Comparison of ENCODE assay signal across 8 cellular contexts in genomic region chr5:142826741-142827492, GRCh38. TPM values are rescaled to one million over a fixed set of nuclear protein-coding genes. Genes with fewer than 3 reads are reported as not detected.
DNase-seq lines count a peak whose midpoint lies in the region; ATAC-seq, FAIRE-seq and TF ChIP-seq lines count a peak whose summit lies in the region.

No MANE protein-coding gene starts in this region.

- H3K4me3 Mint-ChIP-seq in astrocyte (ENCODE audit: unreplicated experiment) (peak overlapping the region; percentile 6), nephron (no peak overlapping the region), neural progenitor cell (no peak overlapping the region)

- DNase-seq in LoVo (ENCODE audit: low spot score) (peak; percentile 87), astrocyte (ENCODE audit: low read depth) (peak; percentile 78), neural progenitor cell (ENCODE audit: low spot score) (no peak), lower leg skin (ENCODE audit: low spot score in 2 of 2) (no peak)

- ATAC-seq in GM18909 (IDR thresholded peaks at IDR 0.05; ENCODE audit: poor library complexity, unreplicated experiment) (peak; percentile 61), GM21717 (IDR thresholded peaks at IDR 0.05; ENCODE audit: unreplicated experiment) (no peak), GM19397 (IDR thresholded peaks at IDR 0.05; ENCODE audit: unreplicated experiment) (no peak)

- intact Hi-C loops in lower leg skin (cut with DNase I; ENCODE audit: low total_unique reads), result no loop called here

- peaks cover 69% of the 10 kb centered on the region for H3K4me1 ChIP-seq in astrocyte (ENCODE audit: insufficient read depth, low read length)
- H3K4me1 ChIP-seq in neural progenitor cell, result peaks cover 22% of the 10 kb centered on the region

- H3K27ac ChIP-seq in astrocyte (ENCODE audit: low read depth, low read length), result peak overlapping the region; percentile 41
- no peak overlapping the region for H3K27ac ChIP-seq in neural progenitor cell

- H3K9me3 ChIP-seq in astrocyte (ENCODE audit: insufficient read depth, low read depth, low read length), result no peaks in the 10 kb centered on the region
- H3K9me3 ChIP-seq in neural progenitor cell (ENCODE audit: low read depth), result no peaks in the 10 kb centered on the region

- no peak for TF ChIP-seq CTCF in astrocyte (IDR thresholded peaks at IDR 0.05; ENCODE audit: insufficient read depth, low read depth, low read length)
- TF ChIP-seq CTCF in nephron (IDR thresholded peaks at IDR 0.05; ENCODE audit: unreplicated experiment in 3 of 3), result no peak
- no peak for TF ChIP-seq CTCF in neural progenitor cell (IDR thresholded peaks at IDR 0.05)
- TF ChIP-seq CTCF in lower leg skin (IDR thresholded peaks at IDR 0.05), result no peak

- H3K9me3 Mint-ChIP-seq in astrocyte (ENCODE audit: unreplicated experiment) (no peaks in the 10 kb centered on the region), nephron (no peaks in the 10 kb centered on the region), neural progenitor cell (no peaks in the 10 kb centered on the region)

- H3K27me3 ChIP-seq in astrocyte (ENCODE audit: insufficient read depth, low read length) (no peaks in the 10 kb centered on the region), neural progenitor cell (no peaks in the 10 kb centered on the region)

- H4K20me1 ChIP-seq in astrocyte (ENCODE audit: insufficient read depth, low read length) (no peaks in the 10 kb centered on the region), neural progenitor cell (ENCODE audit: low read depth) (no peaks in the 10 kb centered on the region)

- H3K27me3 Mint-ChIP-seq in astrocyte (ENCODE audit: low read depth, unreplicated experiment), result no peaks in the 10 kb centered on the region
- H3K27me3 Mint-ChIP-seq in nephron (ENCODE audit: low read depth), result no peaks in the 10 kb centered on the region
- peaks cover 3% of the 10 kb centered on the region for H3K27me3 Mint-ChIP-seq in neural progenitor cell (ENCODE audit: insufficient read depth, low read depth)

- H3K36me3 Mint-ChIP-seq in astrocyte (ENCODE audit: low read depth, unreplicated experiment) (no peaks in the 10 kb centered on the region), nephron (ENCODE audit: low read depth) (no peaks in the 10 kb centered on the region), neural progenitor cell (no peaks in the 10 kb centered on the region)

- no peak for TF ChIP-seq POLR2A in lower leg skin (IDR thresholded peaks at IDR 0.05)

- WGBS in lower leg skin, 2 donors, result 29 to 34% methylated on average over 3 of the region's 3 CpGs

- H2AFZ ChIP-seq in astrocyte (ENCODE audit: low read depth, low read length) (no peak overlapping the region), neural progenitor cell (replicated peaks) (no peak overlapping the region)

- H3K4me3 ChIP-seq in astrocyte (ENCODE audit: insufficient read depth, low read depth, low read length), result peak overlapping the region; percentile 28
- H3K4me3 ChIP-seq in neural progenitor cell, result no peak overlapping the region
- H3K4me3 ChIP-seq in lower leg skin (ENCODE audit: low read depth, poor library complexity, severe bottlenecking), result no peak overlapping the region

- H3K36me3 ChIP-seq in astrocyte (ENCODE audit: insufficient read depth, low read length), result no peaks in the 10 kb centered on the region
- no peaks in the 10 kb centered on the region for H3K36me3 ChIP-seq in neural progenitor cell

- H3K27ac Mint-ChIP-seq in astrocyte (ENCODE audit: unreplicated experiment) (peak overlapping the region; percentile 73), nephron (peak overlapping the region in 2 of 3 experiments; percentile 24 to 27), neural progenitor cell (no peak overlapping the region)

- H3F3A ChIP-seq in neural progenitor cell (ENCODE audit: low read depth), result no peaks in the 10 kb centered on the region

- FAIRE-seq in astrocyte (lab: Jason Lieb, UNC), result peak; percentile 64

- H3K9ac ChIP-seq in astrocyte (ENCODE audit: low read length), result no peak overlapping the region
- no peak overlapping the region for H3K9ac ChIP-seq in neural progenitor cell

- H3K4me2 ChIP-seq in astrocyte (ENCODE audit: low read length), result peak overlapping the region; percentile 71
- no peak overlapping the region for H3K4me2 ChIP-seq in neural progenitor cell

- H3K79me2 ChIP-seq in astrocyte (ENCODE audit: insufficient read depth, low read length), result no peaks in the 10 kb centered on the region
- no peaks in the 10 kb centered on the region for H3K79me2 ChIP-seq in neural progenitor cell (ENCODE audit: low read depth)

- H3K4me1 Mint-ChIP-seq in astrocyte (ENCODE audit: low read depth, unreplicated experiment) (peaks cover 62% of the 10 kb centered on the region), nephron (peaks cover 61% of the 10 kb centered on the region), neural progenitor cell (peaks cover 34% of the 10 kb centered on the region)

RNA-seq across cellular contexts. Expression of gene ARHGAP26, which starts 56.7 kb away (rescaled TPM):
- total RNA-seq in astrocyte, result 4.7 and 5.6 TPM in 2 replicates
- 7.0 and 14.5 TPM in 2 replicates for total RNA-seq in neural progenitor cell (ENCODE audit: low replicate concordance)
- total RNA-seq in lower leg skin, result 10 to 100 TPM; 11.0 to 23.3 (median 14.3) TPM

Comparison
In these comparisons a context has a peak if more than half of its experiments do, and no peak if none do; other contexts are left out.
1. DNase-seq: peak in LoVo (single experiment) and astrocyte (single experiment); none in neural progenitor cell (single experiment) and lower leg skin (0 of 2).